Comparison of ENCODE assay signal across 15 cellular contexts in the genomic region with DNA sequence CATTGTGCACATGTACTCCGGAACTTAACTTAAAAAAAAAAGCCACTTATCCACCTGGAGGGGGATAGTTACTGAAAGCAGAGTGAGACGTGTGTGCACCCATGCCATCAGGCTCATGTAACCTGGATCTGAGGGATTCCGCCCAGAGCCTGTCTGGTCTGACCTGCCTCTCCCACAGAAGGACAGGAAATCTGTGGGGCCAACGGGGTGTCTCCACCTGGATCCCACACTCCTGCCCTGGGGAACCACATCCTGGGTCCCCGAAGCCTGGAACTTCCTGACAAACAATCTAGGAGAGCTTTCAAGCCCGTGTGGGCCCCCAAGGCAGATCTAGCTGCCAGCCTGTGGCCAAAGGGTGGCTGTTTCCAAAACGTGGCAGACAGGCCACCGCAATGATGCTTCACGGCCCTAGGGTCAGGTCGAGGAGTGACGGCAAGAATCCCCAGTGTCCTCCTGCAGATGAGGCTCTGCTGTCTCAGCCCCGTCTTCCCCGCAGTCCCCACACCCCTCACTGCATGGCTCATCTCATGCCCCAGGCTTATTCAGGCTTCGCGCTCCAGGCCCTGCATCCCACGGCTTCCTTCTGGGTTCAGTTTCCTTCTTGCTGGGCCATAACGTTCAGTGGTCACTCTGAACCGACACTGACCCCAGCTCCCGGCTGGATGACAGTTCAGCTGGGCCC. TPM values are rescaled to one million over a fixed set of nuclear protein-coding genes. Genes with fewer than 3 reads are reported as not detected.
A peak's percentile ranks its signal among the peaks of the same experiment; 100 is the strongest.
DNase-seq lines count a peak whose midpoint lies in the region; ATAC-seq and TF ChIP-seq lines count a peak whose summit lies in the region.
"Had no signal": no experiment of that assay in that cellular context is flagged by ENCODE, and none has a peak within 500 bp of the region (broad histone marks: within the 10 kb centered on the region; RNA-seq: fewer than 3 reads in every experiment).

No MANE protein-coding gene starts in this region.

- H3K9me3 ChIP-seq in HEK293 (ENCODE audit: control insufficient read depth, insufficient read depth, low read depth, low read length): no peaks in the 10 kb centered on the region
- no peaks in the 10 kb centered on the region for H3K9me3 ChIP-seq in upper lobe of right lung

- no peak for TF ChIP-seq CTCF in HEK293 (tag by site-specific recombination; IDR thresholded peaks at IDR 0.05)
- TF ChIP-seq CTCF in upper lobe of right lung (IDR thresholded peaks at IDR 0.05): no peak

- no peaks in the 10 kb centered on the region for H3K36me3 Mint-ChIP-seq in activated T-cell treated with anti-CD3 and anti-CD28 coated beads, Interleukin-2, amount 50 U/mL, for 24 hours (ENCODE audit: low read depth)
- peaks cover 0 to 2% of the 10 kb centered on the region in 2 donors for H3K36me3 Mint-ChIP-seq in activated T-cell treated with anti-CD3 and anti-CD28 coated beads, Interleukin-2, amount 50 U/mL, for 72 hours (ENCODE audit: insufficient read depth in 2 of 2)
- peaks cover 0 to 7% of the 10 kb centered on the region in 2 donors for H3K36me3 Mint-ChIP-seq in activated naive CD4-positive, alpha-beta T cell treated with anti-CD3 and anti-CD28 coated beads, Interleukin-2, amount 50 U/mL, for 72 hours

- H3K4me3 Mint-ChIP-seq in activated T-cell treated with anti-CD3 and anti-CD28 coated beads, Interleukin-2, amount 50 U/mL, for 24 hours: no peak overlapping the region
- H3K4me3 Mint-ChIP-seq in activated T-cell treated with anti-CD3 and anti-CD28 coated beads, Interleukin-2, amount 50 U/mL, for 72 hours: no peak overlapping the region

- H3K9me3 Mint-ChIP-seq in activated T-cell treated with anti-CD3 and anti-CD28 coated beads, Interleukin-2, amount 50 U/mL, for 24 hours: no peaks in the 10 kb centered on the region
- H3K9me3 Mint-ChIP-seq in activated T-cell treated with anti-CD3 and anti-CD28 coated beads, Interleukin-2, amount 50 U/mL, for 72 hours: peaks cover 0 to 3% of the 10 kb centered on the region in 2 donors
- peaks cover 0 to 6% of the 10 kb centered on the region in 2 donors for H3K9me3 Mint-ChIP-seq in activated naive CD4-positive, alpha-beta T cell treated with anti-CD3 and anti-CD28 coated beads, Interleukin-2, amount 50 U/mL, for 72 hours

- no peak overlapping the region for H3K27ac Mint-ChIP-seq in activated T-cell treated with anti-CD3 and anti-CD28 coated beads, Interleukin-2, amount 50 U/mL, for 24 hours
- no peak overlapping the region for H3K27ac Mint-ChIP-seq in activated T-cell treated with anti-CD3 and anti-CD28 coated beads, Interleukin-2, amount 50 U/mL, for 72 hours
- H3K27ac Mint-ChIP-seq in activated naive CD4-positive, alpha-beta T cell treated with anti-CD3 and anti-CD28 coated beads, Interleukin-2, amount 50 U/mL, for 72 hours: no peak overlapping the region

- no peaks in the 10 kb centered on the region for H3K27me3 ChIP-seq in upper lobe of right lung

- peak; percentile 22 for DNase-seq in activated T-cell treated with anti-CD3 and anti-CD28 coated beads, Interleukin-2, amount 50 U/mL, for 24 hours
- DNase-seq in activated T-cell treated with anti-CD3 and anti-CD28 coated beads, Interleukin-2, amount 50 U/mL, for 72 hours: no peak
- DNase-seq in mesenteric fat pad (ENCODE audit: low spot score): peak; percentile 77
- peak; percentile 48 for DNase-seq in upper lobe of right lung
- no peak for DNase-seq in activated naive CD4-positive, alpha-beta T cell treated with anti-CD3 and anti-CD28 coated beads, Interleukin-2, amount 50 U/mL, for 72 hours (ENCODE audit: low spot score in 2 of 2)
- no peak for DNase-seq in DMS 273 treated with DMSO at 0.1 percent for 48 hours (lab: John Stamatoyannopoulos, UW)
- DNase-seq: C1 segment of cervical spinal cord, HCEC 1CT, KBM-7, MV-4-11, NCI-H1417 treated with DMSO at 0.1 percent for 48 hours, NCI-H1930, NCI-H526 treated with DMSO at 0.1 percent for 48 hours, SIG-M5 had no signal

- ATAC-seq in activated T-cell treated with anti-CD3 and anti-CD28 coated beads, Interleukin-2, amount 50 U/mL, for 72 hours (replicated peaks in 1 of 2): no peak
- ATAC-seq in upper lobe of right lung: no peak
- ATAC-seq in activated naive CD4-positive, alpha-beta T cell treated with anti-CD3 and anti-CD28 coated beads, Interleukin-2, amount 50 U/mL, for 72 hours: no peak

- intact Hi-C loops in upper lobe of right lung (cut with DNase I): no loop called here

- H3K4me1 ChIP-seq in HEK293 (ENCODE audit: control insufficient read depth, insufficient read depth, low read length) (peaks cover 12% of the 10 kb centered on the region; the same call in 1 of the 2 replicates), upper lobe of right lung (no peaks in the 10 kb centered on the region)

- H3K4me3 ChIP-seq in HEK293 (ENCODE audit: low read depth, low read length): no peak overlapping the region
- no peak overlapping the region for H3K4me3 ChIP-seq in upper lobe of right lung

- no peaks in the 10 kb centered on the region for H3K36me3 ChIP-seq in HEK293 (ENCODE audit: control insufficient read depth in 2 of 2, insufficient read depth in 1 of 2, low read length in 2 of 2)
- H3K36me3 ChIP-seq in upper lobe of right lung: no peaks in the 10 kb centered on the region

- H3K27ac ChIP-seq in HEK293 (ENCODE audit: extremely low read depth, low read depth, low read length) (no peak overlapping the region), upper lobe of right lung (no peak overlapping the region)

- CTCF ChIA-PET in HEK293 (lab: Yijun Ruan, JAX): no interaction called here

- POLR2A ChIA-PET in HEK293 (lab: Yijun Ruan, JAX): no interaction called here

- peaks cover 9% of the 10 kb centered on the region for H3K27me3 Mint-ChIP-seq in activated T-cell treated with anti-CD3 and anti-CD28 coated beads, Interleukin-2, amount 50 U/mL, for 24 hours
- H3K27me3 Mint-ChIP-seq in activated T-cell treated with anti-CD3 and anti-CD28 coated beads, Interleukin-2, amount 50 U/mL, for 72 hours (ENCODE audit: low read depth): peaks cover 2% of the 10 kb centered on the region

- peaks cover 11% of the 10 kb centered on the region for H3K4me1 Mint-ChIP-seq in activated T-cell treated with anti-CD3 and anti-CD28 coated beads, Interleukin-2, amount 50 U/mL, for 24 hours (ENCODE audit: low read depth)
- H3K4me1 Mint-ChIP-seq in activated T-cell treated with anti-CD3 and anti-CD28 coated beads, Interleukin-2, amount 50 U/mL, for 72 hours (ENCODE audit: low read depth): peaks cover 2% of the 10 kb centered on the region

TF ChIP-seq in HEK293, 187 proteins besides CTCF, POLR2A, EP300 and RAD21:
- TF ChIP-seq ZBTB8A (tag by site-specific recombination; IDR thresholded peaks at IDR 0.05) (no peak), GLIS1 (tag by site-specific recombination; IDR thresholded peaks at IDR 0.05) (peak; percentile 23; the same call in 1 of the 2 replicates), ZBTB21 (tag by site-specific recombination; IDR thresholded peaks at IDR 0.05) (no peak)
- TF ChIP-seq, protein P1, sequence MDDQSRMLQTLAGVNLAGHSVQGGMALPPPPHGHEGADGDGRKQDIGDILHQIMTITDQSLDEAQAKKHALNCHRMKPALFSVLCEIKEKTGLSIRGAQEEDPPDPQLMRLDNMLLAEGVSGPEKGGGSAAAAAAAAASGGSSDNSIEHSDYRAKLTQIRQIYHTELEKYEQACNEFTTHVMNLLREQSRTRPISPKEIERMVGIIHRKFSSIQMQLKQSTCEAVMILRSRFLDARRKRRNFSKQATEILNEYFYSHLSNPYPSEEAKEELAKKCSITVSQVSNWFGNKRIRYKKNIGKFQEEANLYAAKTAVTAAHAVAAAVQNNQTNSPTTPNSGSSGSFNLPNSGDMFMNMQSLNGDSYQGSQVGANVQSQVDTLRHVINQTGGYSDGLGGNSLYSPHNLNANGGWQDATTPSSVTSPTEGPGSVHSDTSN (CRISPR knock-in tag; IDR thresholded peaks at IDR 0.05): no peak
- TF ChIP-seq, protein P2, sequence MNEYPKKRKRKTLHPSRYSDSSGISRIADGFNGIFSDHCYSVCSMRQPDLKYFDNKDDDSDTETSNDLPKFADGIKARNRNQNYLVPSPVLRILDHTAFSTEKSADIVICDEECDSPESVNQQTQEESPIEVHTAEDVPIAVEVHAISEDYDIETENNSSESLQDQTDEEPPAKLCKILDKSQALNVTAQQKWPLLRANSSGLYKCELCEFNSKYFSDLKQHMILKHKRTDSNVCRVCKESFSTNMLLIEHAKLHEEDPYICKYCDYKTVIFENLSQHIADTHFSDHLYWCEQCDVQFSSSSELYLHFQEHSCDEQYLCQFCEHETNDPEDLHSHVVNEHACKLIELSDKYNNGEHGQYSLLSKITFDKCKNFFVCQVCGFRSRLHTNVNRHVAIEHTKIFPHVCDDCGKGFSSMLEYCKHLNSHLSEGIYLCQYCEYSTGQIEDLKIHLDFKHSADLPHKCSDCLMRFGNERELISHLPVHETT (tag by site-specific recombination; IDR thresholded peaks at IDR 0.05): no peak

RNA-seq across cellular contexts. Expression of a gene that starts 21.0 kb away (rescaled TPM):
- 10 to 100 TPM; 20.2 to 24.1 TPM for total RNA-seq in activated T-cell treated with anti-CD3 and anti-CD28 coated beads, Interleukin-2, amount 50 U/mL, for 72 hours
- total RNA-seq in mesenteric fat pad: 32.4 TPM
- total RNA-seq in upper lobe of right lung: 3.8 TPM
- 10 to 100 TPM; 19.7 to 26.3 TPM for total RNA-seq in activated naive CD4-positive, alpha-beta T cell treated with anti-CD3 and anti-CD28 coated beads, Interleukin-2, amount 50 U/mL, for 72 hours

Comparison
In these comparisons a context has a peak if more than half of its experiments do, and no peak if none do; other contexts are left out.
1. DNase-seq: peak in activated T-cell treated with anti-CD3 and anti-CD28 coated beads, Interleukin-2, amount 50 U/mL, for 24 hours (single experiment), mesenteric fat pad (single experiment) and upper lobe of right lung (single experiment); none in activated T-cell treated with anti-CD3 and anti-CD28 coated beads, Interleukin-2, amount 50 U/mL, for 72 hours (0 of 2), activated naive CD4-positive, alpha-beta T cell treated with anti-CD3 and anti-CD28 coated beads, Interleukin-2, amount 50 U/mL, for 72 hours (0 of 2) and DMS 273 treated with DMSO at 0.1 percent for 48 hours (single experiment).